ENCODE assay signal across 1 cellular context in genomic region chr7:100478966-100479660, GRCh38.
TF ChIP-seq lines count a peak whose summit lies in the region.

Gene TSC22D4 (minus strand): TSS chr7:100479214. CDS start chr7:100478038, 1,176 bp downstream.

TF ChIP-seq in HepG2, 621 proteins besides CTCF, POLR2A, EP300 and RAD21 (continued from another document and continues in another):
- TF ChIP-seq ZFP91 (CRISPR knock-in tag; IDR thresholded peaks at IDR 0.05; ENCODE audit: borderline replicate concordance) (peak; percentile 45; the same call in 1 of the 2 replicates), FOXA1 (IDR thresholded peaks at IDR 0.05) (no peak), FOXA1 (CRISPR knock-in tag; IDR thresholded peaks at IDR 0.05) (peak; percentile 51), MEIS2 (CRISPR knock-in tag; IDR thresholded peaks at IDR 0.05) (no peak), PRPF4 (IDR thresholded peaks at IDR 0.05; ENCODE audit: low read depth, low read length, poor library complexity, severe bottlenecking) (no peak), GTF3A (CRISPR knock-in tag; conservative IDR thresholded peaks at IDR 0.05) (no peak), RBM22 (optimal IDR thresholded peaks at IDR 0.05; ENCODE audit: low read length) (no peak), CREB3 (CRISPR knock-in tag; IDR thresholded peaks at IDR 0.05) (no peak), ATAD3A (CRISPR knock-in tag; IDR thresholded peaks at IDR 0.05) (no peak), TBX3 (IDR thresholded peaks at IDR 0.05; ENCODE audit: borderline replicate concordance) (no peak), LCORL (IDR thresholded peaks at IDR 0.05) (0 out of 2 replicates have a peak, but pooled peaks have one; percentile 49), LCORL (CRISPR knock-in tag; IDR thresholded peaks at IDR 0.05) (no peak), KAT8 (CRISPR knock-in tag; IDR thresholded peaks at IDR 0.05) (no peak; the same call in none of the 2 replicates), ZNF33B (CRISPR knock-in tag; IDR thresholded peaks at IDR 0.05) (0 out of 2 replicates have a peak, but pooled peaks have one; percentile 35), CC2D1A (CRISPR knock-in tag; IDR thresholded peaks at IDR 0.05) (no peak), PPARG (CRISPR knock-in tag; conservative IDR thresholded peaks at IDR 0.05) (no peak), KLF11 (CRISPR knock-in tag; IDR thresholded peaks at IDR 0.05) (no peak), SIN3B (IDR thresholded peaks at IDR 0.05; ENCODE audit: low read length) (no peak), ISX (CRISPR knock-in tag; conservative IDR thresholded peaks at IDR 0.05) (no peak), MTF1 (CRISPR knock-in tag; IDR thresholded peaks at IDR 0.05) (no peak), MXD4 (CRISPR knock-in tag; IDR thresholded peaks at IDR 0.05) (no peak), GZF1 (CRISPR knock-in tag; IDR thresholded peaks at IDR 0.05) (no peak), ZNF816 (CRISPR knock-in tag; IDR thresholded peaks at IDR 0.05; ENCODE audit: borderline replicate concordance) (no peak), KDM5B (CRISPR knock-in tag; IDR thresholded peaks at IDR 0.05; ENCODE audit: borderline replicate concordance) (peak; percentile 77), ZBTB7A (CRISPR knock-in tag; IDR thresholded peaks at IDR 0.05) (peak; percentile 77; the same call in 1 of the 2 replicates), ZNF883 (CRISPR knock-in tag; IDR thresholded peaks at IDR 0.05; ENCODE audit: not compliant biosample characterization) (peak; percentile 58), ZNF512B (CRISPR knock-in tag; IDR thresholded peaks at IDR 0.05; ENCODE audit: borderline replicate concordance) (no peak), ZNF737 (CRISPR knock-in tag; IDR thresholded peaks at IDR 0.05; ENCODE audit: borderline replicate concordance) (no peak), ZNF879 (CRISPR knock-in tag; IDR thresholded peaks at IDR 0.05) (no peak), PHF8 (CRISPR knock-in tag; IDR thresholded peaks at IDR 0.05) (peak; percentile 39; the same call in 1 of the 2 replicates), FOXP1 (IDR thresholded peaks at IDR 0.05) (no peak), FOXP1 (CRISPR knock-in tag; IDR thresholded peaks at IDR 0.05) (peak; percentile 13; the same call in 1 of the 2 replicates), SOX6 (IDR thresholded peaks at IDR 0.05) (no peak), SOX6 (CRISPR knock-in tag; IDR thresholded peaks at IDR 0.05) (peak; percentile 47; the same call in 1 of the 2 replicates), MTA1 (CRISPR knock-in tag; IDR thresholded peaks at IDR 0.05; ENCODE audit: borderline replicate concordance) (0 out of 2 replicates have a peak, but pooled peaks have one; percentile 35), ZNF251 (CRISPR knock-in tag; IDR thresholded peaks at IDR 0.05) (no peak), NFE2L1 (CRISPR knock-in tag; IDR thresholded peaks at IDR 0.05; ENCODE audit: borderline replicate concordance) (no peak), CERS6 (CRISPR knock-in tag; IDR thresholded peaks at IDR 0.05) (no peak), TCF7L2 (IDR thresholded peaks at IDR 0.05; ENCODE audit: low read depth, low read length) (no peak), POLR2AphosphoS5 (IDR thresholded peaks at IDR 0.05; ENCODE audit: low read depth, low read length) (peak; percentile 58; the same call in 1 of the 2 replicates), ZNF564 (CRISPR knock-in tag; IDR thresholded peaks at IDR 0.05) (no peak), RBFOX2 (IDR thresholded peaks at IDR 0.05; ENCODE audit: low read depth, low read length) (peak; percentile 63), ZBTB38 (CRISPR knock-in tag; IDR thresholded peaks at IDR 0.05) (no peak), RARA (CRISPR knock-in tag; IDR thresholded peaks at IDR 0.05) (0 out of 2 replicates have a peak, but pooled peaks have one; percentile 11), SAFB2 (CRISPR knock-in tag; IDR thresholded peaks at IDR 0.05; ENCODE audit: borderline replicate concordance, low read depth) (no peak), ZNF333 (CRISPR knock-in tag; IDR thresholded peaks at IDR 0.05; ENCODE audit: borderline replicate concordance) (no peak; the same call in 1 of the 2 replicates), NONO (IDR thresholded peaks at IDR 0.05) (no peak), NONO (CRISPR knock-in tag; conservative IDR thresholded peaks at IDR 0.05) (0 out of 2 replicates have a peak, but pooled peaks have one; percentile 29), ZNF33A (CRISPR knock-in tag; IDR thresholded peaks at IDR 0.05; ENCODE audit: borderline replicate concordance) (no peak), ZNF232 (CRISPR knock-in tag; IDR thresholded peaks at IDR 0.05; ENCODE audit: borderline replicate concordance) (no peak), PLRG1 (conservative IDR thresholded peaks at IDR 0.05) (no peak), TRIM24 (CRISPR knock-in tag; IDR thresholded peaks at IDR 0.05) (no peak), TMF1 (CRISPR knock-in tag; IDR thresholded peaks at IDR 0.05; ENCODE audit: low read depth) (no peak), ZNF136 (CRISPR knock-in tag; IDR thresholded peaks at IDR 0.05; ENCODE audit: low read depth) (0 out of 2 replicates have a peak, but pooled peaks have one; percentile 43)
- TF ChIP-seq, protein P1, sequence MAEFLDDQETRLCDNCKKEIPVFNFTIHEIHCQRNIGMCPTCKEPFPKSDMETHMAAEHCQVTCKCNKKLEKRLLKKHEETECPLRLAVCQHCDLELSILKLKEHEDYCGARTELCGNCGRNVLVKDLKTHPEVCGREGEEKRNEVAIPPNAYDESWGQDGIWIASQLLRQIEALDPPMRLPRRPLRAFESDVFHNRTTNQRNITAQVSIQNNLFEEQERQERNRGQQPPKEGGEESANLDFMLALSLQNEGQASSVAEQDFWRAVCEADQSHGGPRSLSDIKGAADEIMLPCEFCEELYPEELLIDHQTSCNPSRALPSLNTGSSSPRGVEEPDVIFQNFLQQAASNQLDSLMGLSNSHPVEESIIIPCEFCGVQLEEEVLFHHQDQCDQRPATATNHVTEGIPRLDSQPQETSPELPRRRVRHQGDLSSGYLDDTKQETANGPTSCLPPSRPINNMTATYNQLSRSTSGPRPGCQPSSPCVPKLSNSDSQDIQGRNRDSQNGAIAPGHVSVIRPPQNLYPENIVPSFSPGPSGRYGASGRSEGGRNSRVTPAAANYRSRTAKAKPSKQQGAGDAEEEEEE (CRISPR knock-in tag; IDR thresholded peaks at IDR 0.05; ENCODE audit: borderline replicate concordance), result no peak
- TF ChIP-seq, protein P2, sequence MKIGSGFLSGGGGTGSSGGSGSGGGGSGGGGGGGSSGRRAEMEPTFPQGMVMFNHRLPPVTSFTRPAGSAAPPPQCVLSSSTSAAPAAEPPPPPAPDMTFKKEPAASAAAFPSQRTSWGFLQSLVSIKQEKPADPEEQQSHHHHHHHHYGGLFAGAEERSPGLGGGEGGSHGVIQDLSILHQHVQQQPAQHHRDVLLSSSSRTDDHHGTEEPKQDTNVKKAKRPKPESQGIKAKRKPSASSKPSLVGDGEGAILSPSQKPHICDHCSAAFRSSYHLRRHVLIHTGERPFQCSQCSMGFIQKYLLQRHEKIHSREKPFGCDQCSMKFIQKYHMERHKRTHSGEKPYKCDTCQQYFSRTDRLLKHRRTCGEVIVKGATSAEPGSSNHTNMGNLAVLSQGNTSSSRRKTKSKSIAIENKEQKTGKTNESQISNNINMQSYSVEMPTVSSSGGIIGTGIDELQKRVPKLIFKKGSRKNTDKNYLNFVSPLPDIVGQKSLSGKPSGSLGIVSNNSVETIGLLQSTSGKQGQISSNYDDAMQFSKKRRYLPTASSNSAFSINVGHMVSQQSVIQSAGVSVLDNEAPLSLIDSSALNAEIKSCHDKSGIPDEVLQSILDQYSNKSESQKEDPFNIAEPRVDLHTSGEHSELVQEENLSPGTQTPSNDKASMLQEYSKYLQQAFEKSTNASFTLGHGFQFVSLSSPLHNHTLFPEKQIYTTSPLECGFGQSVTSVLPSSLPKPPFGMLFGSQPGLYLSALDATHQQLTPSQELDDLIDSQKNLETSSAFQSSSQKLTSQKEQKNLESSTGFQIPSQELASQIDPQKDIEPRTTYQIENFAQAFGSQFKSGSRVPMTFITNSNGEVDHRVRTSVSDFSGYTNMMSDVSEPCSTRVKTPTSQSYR (CRISPR knock-in tag; IDR thresholded peaks at IDR 0.05; ENCODE audit: borderline replicate concordance), result peak; percentile 82
- TF ChIP-seq, protein P3, sequence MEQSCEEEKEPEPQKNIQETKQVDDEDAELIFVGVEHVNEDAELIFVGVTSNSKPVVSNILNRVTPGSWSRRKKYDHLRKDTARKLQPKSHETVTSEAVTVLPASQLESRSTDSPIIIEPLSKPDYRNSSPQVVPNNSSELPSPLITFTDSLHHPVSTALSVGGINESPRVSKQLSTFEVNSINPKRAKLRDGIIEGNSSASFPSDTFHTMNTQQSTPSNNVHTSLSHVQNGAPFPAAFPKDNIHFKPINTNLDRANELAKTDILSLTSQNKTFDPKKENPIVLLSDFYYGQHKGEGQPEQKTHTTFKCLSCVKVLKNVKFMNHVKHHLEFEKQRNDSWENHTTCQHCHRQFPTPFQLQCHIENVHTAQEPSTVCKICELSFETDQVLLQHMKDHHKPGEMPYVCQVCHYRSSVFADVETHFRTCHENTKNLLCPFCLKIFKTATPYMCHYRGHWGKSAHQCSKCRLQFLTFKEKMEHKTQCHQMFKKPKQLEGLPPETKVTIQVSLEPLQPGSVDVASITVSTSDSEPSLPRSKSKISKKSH (CRISPR knock-in tag; IDR thresholded peaks at IDR 0.05; ENCODE audit: borderline replicate concordance), result no peak
- TF ChIP-seq, protein P4, sequence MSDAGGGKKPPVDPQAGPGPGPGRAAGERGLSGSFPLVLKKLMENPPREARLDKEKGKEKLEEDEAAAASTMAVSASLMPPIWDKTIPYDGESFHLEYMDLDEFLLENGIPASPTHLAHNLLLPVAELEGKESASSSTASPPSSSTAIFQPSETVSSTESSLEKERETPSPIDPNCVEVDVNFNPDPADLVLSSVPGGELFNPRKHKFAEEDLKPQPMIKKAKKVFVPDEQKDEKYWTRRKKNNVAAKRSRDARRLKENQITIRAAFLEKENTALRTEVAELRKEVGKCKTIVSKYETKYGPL (CRISPR knock-in tag; IDR thresholded peaks at IDR 0.05), result no peak
- TF ChIP-seq, protein P5, sequence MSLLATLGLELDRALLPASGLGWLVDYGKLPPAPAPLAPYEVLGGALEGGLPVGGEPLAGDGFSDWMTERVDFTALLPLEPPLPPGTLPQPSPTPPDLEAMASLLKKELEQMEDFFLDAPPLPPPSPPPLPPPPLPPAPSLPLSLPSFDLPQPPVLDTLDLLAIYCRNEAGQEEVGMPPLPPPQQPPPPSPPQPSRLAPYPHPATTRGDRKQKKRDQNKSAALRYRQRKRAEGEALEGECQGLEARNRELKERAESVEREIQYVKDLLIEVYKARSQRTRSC (CRISPR knock-in tag; IDR thresholded peaks at IDR 0.05; ENCODE audit: low read depth), result no peak
